16 cellular contexts compared by ENCODE assay signal in the genomic region with DNA sequence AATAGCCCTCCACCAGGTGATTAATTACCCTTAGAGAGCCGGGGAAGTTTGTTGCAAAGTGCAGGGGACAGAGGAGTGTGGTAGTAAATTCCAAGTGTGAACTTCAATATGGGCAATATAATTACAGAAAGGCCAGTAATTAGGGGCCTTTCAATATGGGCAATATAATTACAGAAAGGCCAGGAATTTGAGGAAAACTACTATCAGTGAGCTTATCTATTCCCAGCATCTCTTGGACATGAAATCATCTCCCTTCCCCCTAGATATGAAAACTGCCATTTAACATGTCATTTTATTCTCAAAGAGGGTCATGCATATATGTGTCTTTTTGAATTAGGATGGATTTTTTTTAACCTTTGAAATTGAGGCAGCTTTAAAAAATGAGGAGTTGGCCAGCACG.
DNase-seq lines count a peak whose midpoint lies in the region; ATAC-seq, FAIRE-seq and TF ChIP-seq lines count a peak whose summit lies in the region.
"Had no signal": no experiment of that assay in that cellular context is flagged by ENCODE, and none has a peak within 500 bp of the region (broad histone marks: within the 10 kb centered on the region; RNA-seq: fewer than 3 reads in every experiment).

No MANE protein-coding gene starts in this region.

- ATAC-seq in heart right ventricle: no peak
- no peak for ATAC-seq in HG03025 (IDR thresholded peaks at IDR 0.05; ENCODE audit: low FRiP score, unreplicated experiment)
- ATAC-seq: HepG2 had no signal

- no peaks in the 10 kb centered on the region for H3K27me3 Mint-ChIP-seq in chondrocyte (ENCODE audit: low read depth)
- no peaks in the 10 kb centered on the region for H3K27me3 Mint-ChIP-seq in osteocyte (ENCODE audit: unreplicated experiment)
- H3K27me3 Mint-ChIP-seq: CD4-positive, CD25-positive, alpha-beta regulatory T cell had no signal

- TF ChIP-seq CTCF in left ventricle myocardium inferior (IDR thresholded peaks at IDR 0.05; ENCODE audit: borderline replicate concordance): no peak
- no peak for TF ChIP-seq CTCF in heart right ventricle (IDR thresholded peaks at IDR 0.05)
- TF ChIP-seq CTCF in chondrocyte (IDR thresholded peaks at IDR 0.05): no peak
- no peak for TF ChIP-seq CTCF in osteocyte (IDR thresholded peaks at IDR 0.05)

- H3K27ac ChIP-seq in left ventricle myocardium inferior (replicated peaks) (peak overlapping the region; percentile 64), heart right ventricle (peak overlapping the region in 5 of 10 donors; percentile 2 to 61 (median 40))
- H3K27ac ChIP-seq: BLaER1 treated with 17β-estradiol and CSF1 and Interleukin-3, amounts not matched to agents 10 nM and 100 nM had no signal

- H3K27me3 ChIP-seq in left ventricle myocardium inferior (ENCODE audit: low read depth) (no peaks in the 10 kb centered on the region), heart right ventricle (no peaks in the 10 kb centered on the region)
- H3K27me3 ChIP-seq: BLaER1 treated with 17β-estradiol and CSF1 and Interleukin-3, amounts not matched to agents 10 nM and 100 nM had no signal

- H3K4me1 Mint-ChIP-seq in chondrocyte (ENCODE audit: low read depth) (peaks cover 41% of the 10 kb centered on the region), osteocyte (ENCODE audit: unreplicated experiment) (peaks cover 41% of the 10 kb centered on the region)

- no peak overlapping the region for H3K4me3 ChIP-seq in left ventricle myocardium inferior
- no peak overlapping the region for H3K4me3 ChIP-seq in heart right ventricle
- H3K4me3 ChIP-seq: BLaER1 treated with 17β-estradiol and CSF1 and Interleukin-3, amounts not matched to agents 10 nM and 100 nM; GM23248 had no signal

- H3K36me3 Mint-ChIP-seq in chondrocyte (ENCODE audit: low read depth) (peaks cover 7% of the 10 kb centered on the region), osteocyte (ENCODE audit: unreplicated experiment) (peaks cover 23% of the 10 kb centered on the region)

- peaks cover 20% of the 10 kb centered on the region for H3K36me3 ChIP-seq in left ventricle myocardium inferior
- H3K36me3 ChIP-seq in heart right ventricle: peaks cover 0 to 35% (median 4%) of the 10 kb centered on the region in 9 donors

- no peak for DNase-seq in left ventricle myocardium inferior
- DNase-seq in heart right ventricle: no peak
- DNase-seq in chondrocyte (ENCODE audit: low spot score): no peak
- DNase-seq in osteocyte (ENCODE audit: extremely low spot score, unreplicated experiment): no peak
- DNase-seq in stimulated activated CD4-positive, alpha-beta T cell treated with anti-CD3 and anti-CD28 coated beads, Interleukin-2, amount 100 ng/mL, for 24 hours: no peak
- DNase-seq in frontal cortex (ENCODE audit: low spot score in 2 of 2): no peak
- DNase-seq in OCI-M1 (lab: John Stamatoyannopoulos, UW): no peak
- DNase-seq: ACHN; CD4-positive, CD25-positive, alpha-beta regulatory T cell; DMS 273 treated with DMSO at 0.1 percent for 48 hours; GM23248; H7 had no signal

- WGBS in heart right ventricle, 2 donors: 88 to 89% methylated on average over 2 of the region's 2 CpGs

- H3K4me1 ChIP-seq in left ventricle myocardium inferior (peaks cover 83% of the 10 kb centered on the region), heart right ventricle (peaks cover 9 to 80% (median 45%) of the 10 kb centered on the region in 9 donors)

- H3K27ac Mint-ChIP-seq in chondrocyte (ENCODE audit: unreplicated experiment): peak overlapping the region; percentile 95
- H3K27ac Mint-ChIP-seq in osteocyte (ENCODE audit: unreplicated experiment): peak overlapping the region; percentile 87

- no peak overlapping the region for H3K4me3 Mint-ChIP-seq in chondrocyte (ENCODE audit: unreplicated experiment)
- H3K4me3 Mint-ChIP-seq in osteocyte (ENCODE audit: unreplicated experiment): no peak overlapping the region
- H3K4me3 Mint-ChIP-seq: CD4-positive, CD25-positive, alpha-beta regulatory T cell had no signal

- FAIRE-seq in frontal cortex (lab: Jason Lieb, UNC): no peak
- FAIRE-seq: HepG2, HTR-8/SVneo had no signal

- H3K9me3 ChIP-seq in left ventricle myocardium inferior (replicated peaks): no peaks in the 10 kb centered on the region
- no peaks in the 10 kb centered on the region for H3K9me3 ChIP-seq in heart right ventricle
- H3K9me3 ChIP-seq: BLaER1 treated with 17β-estradiol and CSF1 and Interleukin-3, amounts not matched to agents 10 nM and 100 nM had no signal

- intact Hi-C loops in left ventricle myocardium inferior (cut with micrococcal nuclease): no loop called here
- intact Hi-C loops in heart right ventricle (cut with DNase I): no loop called here

- H3K9me3 Mint-ChIP-seq in chondrocyte (ENCODE audit: low read depth) (peaks cover 3% of the 10 kb centered on the region), osteocyte (ENCODE audit: unreplicated experiment) (no peaks in the 10 kb centered on the region)
